In the genomic region with DNA sequence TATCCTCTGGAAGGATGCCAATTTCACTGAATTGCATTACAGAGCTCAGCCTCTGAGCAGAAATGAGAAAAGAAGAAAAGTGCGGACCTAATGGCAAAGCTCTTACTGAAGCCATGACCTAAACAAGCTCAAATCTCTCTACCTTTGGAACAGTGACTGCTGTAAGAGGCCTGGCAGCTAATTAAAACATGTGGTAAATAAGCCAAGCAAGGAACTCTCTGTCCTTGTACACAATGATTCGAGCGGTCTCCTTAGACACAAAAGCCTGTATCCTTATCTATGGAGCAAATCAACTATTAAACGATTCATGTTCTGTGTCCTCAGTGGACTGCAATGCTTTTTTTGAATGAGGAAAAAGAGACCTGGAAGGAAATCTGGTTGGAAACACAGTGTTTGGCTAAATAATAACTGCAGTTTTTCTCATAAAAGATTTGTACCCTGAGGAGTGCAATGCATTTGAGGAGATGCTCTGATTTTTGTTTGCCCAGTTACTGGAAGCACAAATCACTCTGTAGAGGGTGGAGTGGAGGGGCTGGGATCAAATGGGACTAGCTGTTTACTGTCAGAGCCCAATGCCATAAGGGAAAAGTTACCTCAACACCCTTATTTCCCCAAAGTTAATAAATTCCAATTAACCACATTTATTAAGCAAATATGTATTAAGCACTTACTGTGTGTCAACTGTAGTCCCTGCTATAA, we compare ENCODE assay signal across 18 cellular contexts.
"Had no signal": no experiment of that assay in that cellular context is flagged by ENCODE, and none has a peak within 500 bp of the region (broad histone marks: within the 10 kb centered on the region; RNA-seq: fewer than 3 reads in every experiment).

No MANE protein-coding gene starts in this region.

- H3K27me3 ChIP-seq: pancreas, upper lobe of left lung had no signal

- H3K27ac ChIP-seq: epithelial cell of prostate, lower lobe of right lung, neutrophil, pancreas, thoracic aorta, upper lobe of left lung had no signal

- H3K4me1 ChIP-seq: lower lobe of right lung, pancreas, upper lobe of left lung had no signal

- H3K9me3 ChIP-seq: lower lobe of right lung, neutrophil, pancreas, thoracic aorta, upper lobe of left lung had no signal

- DNase-seq: activated B cell treated with CpG ODN at 0.5 μM for 24 hours; activated CD4-positive, alpha-beta memory T cell treated with anti-CD3 and anti-CD28 coated beads for 36 hours; activated CD4-positive, alpha-beta T cell treated with anti-CD3 and anti-CD28 coated beads for 4 hours; activated naive CD8-positive, alpha-beta T cell treated with anti-CD3 and anti-CD28 coated beads for 36 hours; activated T-cell treated with anti-CD3 and anti-CD28 coated beads for 4 hours; amygdala; caudate nucleus; endodermal cell; foreskin fibroblast; hippocampal formation; left colon; lower lobe of right lung; pancreas; stimulated activated naive B cell treated with anti-CD40 and anti-IgM and Interleukin-4, amounts not matched to agents 10 μg/mL and 1 μg/mL and 100 μg/mL, for 72 hours; upper lobe of left lung had no signal

- H3K36me3 ChIP-seq: lower lobe of right lung, neutrophil, pancreas, thoracic aorta, upper lobe of left lung had no signal

- H3K4me3 ChIP-seq: lower lobe of right lung, pancreas, thoracic aorta, upper lobe of left lung had no signal
